22 cellular contexts compared by ENCODE assay signal in genomic region chr11:28767574-28767973, GRCh38.
DNase-seq lines count a peak whose midpoint lies in the region; ATAC-seq, FAIRE-seq and TF ChIP-seq lines count a peak whose summit lies in the region.
"Had no signal": no experiment of that assay in that cellular context is flagged by ENCODE, and none has a peak within 500 bp of the region (broad histone marks: within the 10 kb centered on the region; RNA-seq: fewer than 3 reads in every experiment).

No MANE protein-coding gene starts in this region.

- no peak for ATAC-seq in HG02938 (IDR thresholded peaks at IDR 0.05; ENCODE audit: unreplicated experiment)
- ATAC-seq: left colon; stimulated activated effector memory CD8-positive, alpha-beta T cell treated with anti-CD3 and anti-CD28 coated beads, Interleukin-12 subunit alpha, Interleukin-12 subunit beta, amount 100 ng/mL, for 72 hours had no signal

- DNase-seq in HS-5 (ENCODE audit: low read depth): peak; percentile 49
- DNase-seq in astrocyte (ENCODE audit: low read depth): peak; percentile 93
- peak; percentile 60 for DNase-seq in iris pigment epithelial cell (ENCODE audit: low read depth)
- DNase-seq in activated naive CD4-positive, alpha-beta T cell treated with anti-CD3 and anti-CD28 coated beads, Interleukin-2, amount 50 U/mL, for 16 hours: no peak
- no peak for DNase-seq in SIG-M5 (lab: John Stamatoyannopoulos, UW)
- no peak for DNase-seq in HEK293T (ENCODE audit: extremely low spot score)
- DNase-seq: activated CD4-positive, CD25-positive, alpha-beta regulatory T cell treated with anti-CD3 and anti-CD28 coated beads, Interleukin-2, amount 50 U/mL, for 72 hours; CD8-positive, alpha-beta memory T cell; endodermal cell; KG1; left colon; NCI-H1048; NCI-H526; stimulated activated CD4-positive, alpha-beta T cell treated with anti-CD3 and anti-CD28 coated beads, Interleukin-15, amount 100 ng/mL, for 24 hours; T-helper 9 cell; tibial artery had no signal

- H3K4me3 Mint-ChIP-seq in astrocyte (ENCODE audit: unreplicated experiment): no peak overlapping the region
- H3K4me3 Mint-ChIP-seq: CD8-positive, alpha-beta memory T cell; endodermal cell; mesothelial cell of epicardium; neural progenitor cell; stimulated activated effector memory CD8-positive, alpha-beta T cell treated with anti-CD3 and anti-CD28 coated beads, Interleukin-12 subunit alpha, Interleukin-12 subunit beta, amount 100 ng/mL, for 72 hours had no signal

- H3K9ac ChIP-seq in astrocyte (ENCODE audit: low read length): peak overlapping the region; percentile 10
- H3K9ac ChIP-seq: neural progenitor cell had no signal

- H4K20me1 ChIP-seq in astrocyte (ENCODE audit: insufficient read depth, low read length): no peaks in the 10 kb centered on the region

- H3K36me3 ChIP-seq in ACC112 (ENCODE audit: insufficient read depth, low read length) (peaks cover 5% of the 10 kb centered on the region; the same call in 1 of the 2 replicates), astrocyte (ENCODE audit: insufficient read depth, low read length) (no peaks in the 10 kb centered on the region)
- H3K36me3 ChIP-seq: HAP-1, tibial artery had no signal

- POLR2A ChIA-PET in HEK293T (lab: Yijun Ruan, JAX): no interaction called here

- H2AFZ ChIP-seq in ACC112 (ENCODE audit: low read length, unreplicated experiment) (no peak overlapping the region), astrocyte (ENCODE audit: low read depth, low read length) (no peak overlapping the region)
- H2AFZ ChIP-seq: neural progenitor cell had no signal

- H3K36me3 Mint-ChIP-seq in astrocyte (ENCODE audit: low read depth, unreplicated experiment): no peaks in the 10 kb centered on the region
- H3K36me3 Mint-ChIP-seq: CD8-positive, alpha-beta memory T cell; neural progenitor cell; stimulated activated effector memory CD8-positive, alpha-beta T cell treated with anti-CD3 and anti-CD28 coated beads, Interleukin-12 subunit alpha, Interleukin-12 subunit beta, amount 100 ng/mL, for 72 hours had no signal

- H3K9me3 ChIP-seq in astrocyte (ENCODE audit: insufficient read depth, low read depth, low read length): peaks cover 2% of the 10 kb centered on the region
- H3K9me3 ChIP-seq: HAP-1 had no signal

- peaks cover 24% of the 10 kb centered on the region for H3K4me1 ChIP-seq in ACC112 (ENCODE audit: control insufficient read depth, insufficient read depth, low read length, unreplicated experiment)
- peaks cover 6% of the 10 kb centered on the region for H3K4me1 ChIP-seq in astrocyte (ENCODE audit: insufficient read depth, low read length)
- H3K4me1 ChIP-seq: HAP-1, neural progenitor cell, tibial artery had no signal

- H3K27me3 ChIP-seq in ACC112 (ENCODE audit: insufficient read depth, low read length) (no peaks in the 10 kb centered on the region), astrocyte (ENCODE audit: insufficient read depth, low read length) (no peaks in the 10 kb centered on the region)
- H3K27me3 ChIP-seq: neural progenitor cell, tibial artery had no signal

- H3K4me2 ChIP-seq in astrocyte (ENCODE audit: low read length): peak overlapping the region; percentile 16
- H3K4me2 ChIP-seq: neural progenitor cell had no signal

- no peaks in the 10 kb centered on the region for H3K27me3 Mint-ChIP-seq in astrocyte (ENCODE audit: low read depth, unreplicated experiment)
- H3K27me3 Mint-ChIP-seq: CD8-positive, alpha-beta memory T cell had no signal

- H3K9me3 Mint-ChIP-seq in astrocyte (ENCODE audit: unreplicated experiment): peaks cover 13% of the 10 kb centered on the region

- H3K4me1 Mint-ChIP-seq in astrocyte (ENCODE audit: low read depth, unreplicated experiment): peaks cover 34% of the 10 kb centered on the region
- H3K4me1 Mint-ChIP-seq: CD8-positive, alpha-beta memory T cell; endodermal cell; neural progenitor cell; stimulated activated effector memory CD8-positive, alpha-beta T cell treated with anti-CD3 and anti-CD28 coated beads, Interleukin-12 subunit alpha, Interleukin-12 subunit beta, amount 100 ng/mL, for 72 hours had no signal

- H3K27ac Mint-ChIP-seq in astrocyte (ENCODE audit: unreplicated experiment): peak overlapping the region; percentile 86
- H3K27ac Mint-ChIP-seq: CD8-positive, alpha-beta memory T cell; endodermal cell; mesothelial cell of epicardium; neural progenitor cell; stimulated activated effector memory CD8-positive, alpha-beta T cell treated with anti-CD3 and anti-CD28 coated beads, Interleukin-12 subunit alpha, Interleukin-12 subunit beta, amount 100 ng/mL, for 72 hours had no signal

- no peak for TF ChIP-seq CTCF in astrocyte (IDR thresholded peaks at IDR 0.05; ENCODE audit: insufficient read depth, low read depth, low read length)

- H3K79me2 ChIP-seq in ACC112 (ENCODE audit: control insufficient read depth, insufficient read depth, low read length, unreplicated experiment) (no peaks in the 10 kb centered on the region), astrocyte (ENCODE audit: insufficient read depth, low read length) (no peaks in the 10 kb centered on the region)

- H3K4me3 ChIP-seq in ACC112 (ENCODE audit: low read depth, low read length) (no peak overlapping the region), astrocyte (ENCODE audit: insufficient read depth, low read depth, low read length) (no peak overlapping the region)
- H3K4me3 ChIP-seq: HAP-1, neural progenitor cell, tibial artery had no signal

- FAIRE-seq in astrocyte (lab: Jason Lieb, UNC): peak; percentile 90

- CTCF ChIA-PET in HEK293T (lab: Yijun Ruan, JAX): no interaction called here

- peak overlapping the region; percentile 15; the same call in 1 of the 2 replicates for H3K27ac ChIP-seq in ACC112 (ENCODE audit: low read depth, low read length)
- peak overlapping the region; percentile 67 for H3K27ac ChIP-seq in astrocyte (ENCODE audit: low read depth, low read length)
- H3K27ac ChIP-seq: neural progenitor cell, tibial artery had no signal

TF ChIP-seq in HEK293T, 16 proteins besides CTCF, POLR2A, EP300 and RAD21:
- TF ChIP-seq PKNOX1 (IDR thresholded peaks at IDR 0.05): no peak
- no peak for TF ChIP-seq TARDBP (IDR thresholded peaks at IDR 0.05)
- TF ChIP-seq FOXK2 (IDR thresholded peaks at IDR 0.05): no peak
- TF ChIP-seq CTBP1 (IDR thresholded peaks at IDR 0.05; ENCODE audit: borderline replicate concordance): no peak
- TF ChIP-seq LEF1 (IDR thresholded peaks at IDR 0.05; ENCODE audit: borderline replicate concordance): no peak
- no peak for TF ChIP-seq SP1 (IDR thresholded peaks at IDR 0.05)
- no peak for TF ChIP-seq FOXA1 (IDR thresholded peaks at IDR 0.05)
- TF ChIP-seq ZNF384 (IDR thresholded peaks at IDR 0.05): no peak
- TF ChIP-seq SUZ12 (IDR thresholded peaks at IDR 0.05): no peak
- TF ChIP-seq ARNT (IDR thresholded peaks at IDR 0.05): no peak
- TF ChIP-seq FOXM1 (IDR thresholded peaks at IDR 0.05; ENCODE audit: borderline replicate concordance): no peak
- no peak for TF ChIP-seq HDGF (IDR thresholded peaks at IDR 0.05; ENCODE audit: borderline replicate concordance)
TF ChIP-seq in HEK293T: peak in this region for 0.

Comparison
In these comparisons a context has a peak if more than half of its experiments do, and no peak if none do; other contexts are left out.
1. DNase-seq: peak in HS-5 (single experiment), astrocyte (single experiment) and iris pigment epithelial cell (single experiment); none in activated naive CD4-positive, alpha-beta T cell treated with anti-CD3 and anti-CD28 coated beads, Interleukin-2, amount 50 U/mL, for 16 hours (single experiment), SIG-M5 (single experiment) and HEK293T (single experiment).